19 cellular contexts compared by ENCODE assay signal in the genomic region with DNA sequence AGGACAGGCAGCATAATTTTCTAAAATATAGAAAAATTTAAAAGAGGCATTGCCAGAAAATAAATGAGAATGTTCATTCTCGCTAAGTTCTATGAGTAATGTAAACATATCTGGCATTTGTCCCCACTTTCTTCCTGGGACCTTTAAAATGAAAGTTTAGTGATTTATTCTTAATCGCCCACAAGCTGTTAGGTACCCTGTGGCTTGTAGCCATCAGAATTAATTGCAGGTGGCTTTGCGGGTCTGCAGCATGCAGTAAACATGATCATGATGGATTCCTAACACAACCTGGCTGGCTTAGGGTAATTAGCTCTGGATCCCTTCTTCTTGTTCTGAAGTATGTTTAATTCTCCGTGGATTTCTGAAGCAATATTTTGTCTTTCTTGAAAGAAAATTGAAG.
DNase-seq lines count a peak whose midpoint lies in the region; ATAC-seq and TF ChIP-seq lines count a peak whose summit lies in the region.
"Had no signal": no experiment of that assay in that cellular context is flagged by ENCODE, and none has a peak within 500 bp of the region (broad histone marks: within the 10 kb centered on the region; RNA-seq: fewer than 3 reads in every experiment).

No MANE protein-coding gene starts in this region.

- H3K36me3 ChIP-seq in breast epithelium (no peaks in the 10 kb centered on the region), muscle layer of duodenum (ENCODE audit: control insufficient read depth in 1 of 2, insufficient read depth in 2 of 2, low read length in 2 of 2) (no peaks in the 10 kb centered on the region)
- H3K36me3 ChIP-seq: upper lobe of right lung had no signal

- no peaks in the 10 kb centered on the region for H3K9me3 ChIP-seq in breast epithelium
- no peaks in the 10 kb centered on the region for H3K9me3 ChIP-seq in muscle layer of duodenum (ENCODE audit: control insufficient read depth in 1 of 2, low read length in 2 of 2)
- H3K9me3 ChIP-seq: upper lobe of right lung had no signal

- H3K27me3 ChIP-seq in breast epithelium: no peaks in the 10 kb centered on the region
- H3K27me3 ChIP-seq in muscle layer of duodenum (ENCODE audit: low read depth, low read length): no peaks in the 10 kb centered on the region
- H3K27me3 ChIP-seq: upper lobe of right lung had no signal

- TF ChIP-seq CTCF in breast epithelium (IDR thresholded peaks at IDR 0.05) (no peak), GM20000 (IDR thresholded peaks at IDR 0.05; ENCODE audit: extremely low read depth, missing control alignments) (no peak)

- no peak for TF ChIP-seq POLR2A in breast epithelium (IDR thresholded peaks at IDR 0.05)

- H3K27ac ChIP-seq in breast epithelium: peak overlapping the region; percentile 38 to 77
- H3K27ac ChIP-seq in muscle layer of duodenum (ENCODE audit: low read length): peak overlapping the region; percentile 81
- H3K27ac ChIP-seq: upper lobe of right lung had no signal

- DNase-seq in NCI-H82 (lab: John Stamatoyannopoulos, UW): peak; percentile 4
- DNase-seq in NCI-H82 treated with DMSO at 0.1 percent for 48 hours (lab: John Stamatoyannopoulos, UW; ENCODE audit: unreplicated experiment): no peak
- no peak for DNase-seq in breast epithelium (ENCODE audit: low spot score in 2 of 2)
- no peak for DNase-seq in GM20000 (ENCODE audit: low spot score)
- DNase-seq in HPDE6-E6E7 (ENCODE audit: extremely low spot score): no peak
- DNase-seq in activated effector memory CD4-positive, alpha-beta T cell treated with Interleukin-2 at 50 U/mL for 16 hours: no peak
- DNase-seq: ACHN; activated CD4-positive, alpha-beta T cell treated with anti-CD3 and anti-CD28 coated beads, Interleukin-2, amount 50 U/mL, for 4 hours; activated T-cell treated with anti-CD3 and anti-CD28 coated beads for 4 hours; CD4-positive, alpha-beta T cell; cortex of kidney; DND-41; immature natural killer cell; natural killer cell; NCI-H526; stimulated activated naive CD8-positive, alpha-beta T cell treated with anti-CD3 and anti-CD28 coated beads, Interleukin-15, Interleukin-2, amounts not matched to agents 100 U/mL and 50 U/mL, for 24 hours; upper lobe of right lung had no signal

- H3K4me1 ChIP-seq in breast epithelium (peaks cover 0 to 3% of the 10 kb centered on the region in 2 donors), muscle layer of duodenum (ENCODE audit: control insufficient read depth in 1 of 2, insufficient read depth in 2 of 2, low read length in 2 of 2) (peaks cover 0 to 6% of the 10 kb centered on the region in 2 donors)
- H3K4me1 ChIP-seq: upper lobe of right lung had no signal

- intact Hi-C loops in breast epithelium (cut with DNase I; ENCODE audit: low total_unique reads): no loop called here

- H3K4me3 ChIP-seq in breast epithelium (no peak overlapping the region), muscle layer of duodenum (ENCODE audit: low read depth in 1 of 2, low read length in 2 of 2) (no peak overlapping the region)
- H3K4me3 ChIP-seq: upper lobe of right lung had no signal

- no peak for ATAC-seq in GM21528 (IDR thresholded peaks at IDR 0.05; ENCODE audit: low FRiP score, unreplicated experiment)
- ATAC-seq: natural killer cell; stimulated activated naive CD8-positive, alpha-beta T cell treated with anti-CD3 and anti-CD28 coated beads, Interleukin-15, Interleukin-2, amounts not matched to agents 100 U/mL and 50 U/mL, for 24 hours; upper lobe of right lung had no signal
